In the genomic region with DNA sequence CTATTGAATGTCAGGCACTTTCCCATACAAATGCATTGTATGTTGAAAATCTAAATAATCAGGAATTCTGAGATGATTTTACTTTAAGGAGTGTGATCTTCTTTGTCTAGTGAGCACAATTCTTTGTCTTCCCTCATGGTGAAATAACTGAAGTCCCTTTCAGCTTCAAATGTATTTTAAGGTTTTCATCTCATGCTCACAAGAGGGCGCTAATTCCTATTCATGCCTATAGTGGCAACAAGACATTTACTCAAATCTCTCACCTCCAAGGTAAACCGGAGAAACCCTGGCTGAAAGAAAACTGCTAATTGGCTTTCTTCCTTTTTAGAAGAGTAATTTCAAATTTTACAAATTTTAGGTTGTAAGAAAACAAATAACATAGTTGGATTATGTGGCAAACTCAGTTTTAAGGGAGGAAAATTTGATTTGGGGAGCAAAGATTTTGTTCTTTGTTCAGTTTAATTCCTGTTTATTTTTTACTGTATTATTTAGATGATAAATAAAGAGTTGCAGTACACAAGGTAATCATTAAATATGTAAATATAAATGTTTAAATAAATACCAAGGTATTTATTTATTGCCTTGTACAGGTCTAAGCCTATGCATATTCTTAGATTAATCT, we compare ENCODE assay signal across 9 cellular contexts.
DNase-seq lines count a peak whose midpoint lies in the region; ATAC-seq and TF ChIP-seq lines count a peak whose summit lies in the region.
"Had no signal": no experiment of that assay in that cellular context is flagged by ENCODE, and none has a peak within 500 bp of the region (broad histone marks: within the 10 kb centered on the region; RNA-seq: fewer than 3 reads in every experiment).

No MANE protein-coding gene starts in this region.

- H3K9ac ChIP-seq in parathyroid adenoma, result no peak overlapping the region

- peak; percentile 71 for TF ChIP-seq CTCF in CD4-positive, alpha-beta T cell (IDR thresholded peaks at IDR 0.05)
- TF ChIP-seq CTCF in NB4 (IDR thresholded peaks at IDR 0.05; ENCODE audit: low read depth, low read length) (peak; percentile 65), RWPE2 (IDR thresholded peaks at IDR 0.05; ENCODE audit: poor library complexity, severe bottlenecking) (peak; percentile 85), esophagus muscularis mucosa (IDR thresholded peaks at IDR 0.05) (peak; percentile 26 to 58 (median 41)), parathyroid adenoma (IDR thresholded peaks at IDR 0.05) (peak; percentile 64)

- ATAC-seq in CD4-positive, alpha-beta T cell (ENCODE audit: poor library complexity), result no peak
- ATAC-seq in GM19043 (IDR thresholded peaks at IDR 0.05; ENCODE audit: low read depth, unreplicated experiment) (peak; percentile 66), RWPE2 (ENCODE audit: low read depth) (peak; percentile 42; the same call in 1 of the 3 replicates), left colon (no peak), HG03571 (IDR thresholded peaks at IDR 0.05; ENCODE audit: unreplicated experiment) (no peak)

- H3K4me1 ChIP-seq in RWPE2 (ENCODE audit: insufficient read depth, poor library complexity, severe bottlenecking), result no peaks in the 10 kb centered on the region
- H3K4me1 ChIP-seq in esophagus muscularis mucosa, result no peaks in the 10 kb centered on the region
- H3K4me1 ChIP-seq in parathyroid adenoma, result no peaks in the 10 kb centered on the region

- no peaks in the 10 kb centered on the region for H3K4me1 Mint-ChIP-seq in CD4-positive, alpha-beta T cell (ENCODE audit: low read depth)
- H3K4me1 Mint-ChIP-seq: IgD-negative memory B cell had no signal

- TF ChIP-seq POLR2A in NB4 (IDR thresholded peaks at IDR 0.05; ENCODE audit: extremely low read depth, insufficient read length) (no peak), esophagus muscularis mucosa (IDR thresholded peaks at IDR 0.05; ENCODE audit: low read depth) (no peak)

- no peaks in the 10 kb centered on the region for H3K79me2 ChIP-seq in parathyroid adenoma

- intact Hi-C loops in CD4-positive, alpha-beta T cell (cut with DNase I, micrococcal nuclease), result loop anchor here (1.0 to 10.0 kb wide), 5 partner anchors 575 to 1136 kb away; no protein-coding TSS in a partner anchor
- intact Hi-C loops in esophagus muscularis mucosa (cut with DNase I) (no loop called here), left colon (cut with DNase I, micrococcal nuclease) (loop anchor here in 1 of 2 donors (10.0 kb wide), 1 partner anchor 289 kb away; no protein-coding TSS in a partner anchor)

- H3K36me3 ChIP-seq in RWPE2 (ENCODE audit: low read depth) (no peaks in the 10 kb centered on the region), esophagus muscularis mucosa (no peaks in the 10 kb centered on the region), parathyroid adenoma (ENCODE audit: control insufficient read depth, insufficient read depth, low read length) (no peaks in the 10 kb centered on the region)

- H3K4me3 ChIP-seq in NB4 (ENCODE audit: low read depth, low read length), result no peak overlapping the region
- H3K4me3 ChIP-seq in RWPE2 (ENCODE audit: severe bottlenecking), result no peak overlapping the region
- H3K4me3 ChIP-seq in esophagus muscularis mucosa, result no peak overlapping the region
- H3K4me3 ChIP-seq in parathyroid adenoma (ENCODE audit: low read depth, low read length), result no peak overlapping the region

- H3K36me3 Mint-ChIP-seq in CD4-positive, alpha-beta T cell (ENCODE audit: low read depth), result no peaks in the 10 kb centered on the region
- H3K36me3 Mint-ChIP-seq: IgD-negative memory B cell had no signal

- H3K27ac Mint-ChIP-seq in CD4-positive, alpha-beta T cell, result no peak overlapping the region
- H3K27ac Mint-ChIP-seq: IgD-negative memory B cell had no signal

- H3K27me3 ChIP-seq in CD4-positive, alpha-beta T cell (ENCODE audit: control insufficient read depth, insufficient read depth, low read length), result no peaks in the 10 kb centered on the region
- no peaks in the 10 kb centered on the region for H3K27me3 ChIP-seq in RWPE2 (ENCODE audit: insufficient read depth, poor library complexity, severe bottlenecking)
- no peaks in the 10 kb centered on the region for H3K27me3 ChIP-seq in esophagus muscularis mucosa
- no peaks in the 10 kb centered on the region for H3K27me3 ChIP-seq in parathyroid adenoma (ENCODE audit: control insufficient read depth, insufficient read depth, low read length)

- no peak overlapping the region for H2AFZ ChIP-seq in parathyroid adenoma

- POLR2A ChIA-PET in CD4-positive, alpha-beta T cell (lab: Charles Lee), result no interaction called here

- WGBS in esophagus muscularis mucosa, result 14% methylated on average over 2 of the region's 2 CpGs

- CTCF ChIA-PET in CD4-positive, alpha-beta T cell (lab: Charles Lee), result interaction anchor here (1.3 kb wide), 1 partner anchor 10 kb away, joined by 4 read pairs; no protein-coding TSS in a partner anchor

- no peak overlapping the region for H3K27ac ChIP-seq in CD4-positive, alpha-beta T cell (ENCODE audit: low read depth, low read length)
- no peak overlapping the region for H3K27ac ChIP-seq in RWPE2 (ENCODE audit: poor library complexity, severe bottlenecking)
- no peak overlapping the region for H3K27ac ChIP-seq in esophagus muscularis mucosa (replicated peaks in 1 of 4)
- no peak overlapping the region for H3K27ac ChIP-seq in parathyroid adenoma

- peaks cover 3% of the 10 kb centered on the region for H3K9me3 Mint-ChIP-seq in CD4-positive, alpha-beta T cell

- no peaks in the 10 kb centered on the region for H3K9me3 ChIP-seq in CD4-positive, alpha-beta T cell (ENCODE audit: control insufficient read depth, low read length)
- no peaks in the 10 kb centered on the region for H3K9me3 ChIP-seq in RWPE2 (ENCODE audit: severe bottlenecking)
- H3K9me3 ChIP-seq in esophagus muscularis mucosa, result peaks cover 0 to 4% (median 0%) of the 10 kb centered on the region in 4 donors
- H3K9me3 ChIP-seq in parathyroid adenoma (ENCODE audit: control insufficient read depth, low read length), result no peaks in the 10 kb centered on the region

- H3K4me3 Mint-ChIP-seq in CD4-positive, alpha-beta T cell, result no peak overlapping the region
- H3K4me3 Mint-ChIP-seq: IgD-negative memory B cell had no signal

- no peak for DNase-seq in CD4-positive, alpha-beta T cell
- DNase-seq in NB4 (ENCODE audit: low read depth) (peak; percentile 66), RWPE2 (ENCODE audit: low spot score) (no peak), esophagus muscularis mucosa (ENCODE audit: extremely low spot score) (no peak), left colon (no peak)

- no peak for TF ChIP-seq EP300 in esophagus muscularis mucosa (IDR thresholded peaks at IDR 0.05)

- peaks cover 19% of the 10 kb centered on the region for H3K27me3 Mint-ChIP-seq in CD4-positive, alpha-beta T cell

- H3K4me2 ChIP-seq in parathyroid adenoma (ENCODE audit: low read length), result no peak overlapping the region

Comparison
In these comparisons a context has a peak if more than half of its experiments do, and no peak if none do; other contexts are left out.
1. ATAC-seq: peak in GM19043 (single experiment) and RWPE2 (single experiment); none in CD4-positive, alpha-beta T cell (single experiment), left colon (single experiment) and HG03571 (single experiment).
2. Peak in every context shown above with its lines, with median percentiles within 50 percentile points of each other: CTCF ChIP-seq.